ENCODE assay signal across 1 cellular context in the genomic region with DNA sequence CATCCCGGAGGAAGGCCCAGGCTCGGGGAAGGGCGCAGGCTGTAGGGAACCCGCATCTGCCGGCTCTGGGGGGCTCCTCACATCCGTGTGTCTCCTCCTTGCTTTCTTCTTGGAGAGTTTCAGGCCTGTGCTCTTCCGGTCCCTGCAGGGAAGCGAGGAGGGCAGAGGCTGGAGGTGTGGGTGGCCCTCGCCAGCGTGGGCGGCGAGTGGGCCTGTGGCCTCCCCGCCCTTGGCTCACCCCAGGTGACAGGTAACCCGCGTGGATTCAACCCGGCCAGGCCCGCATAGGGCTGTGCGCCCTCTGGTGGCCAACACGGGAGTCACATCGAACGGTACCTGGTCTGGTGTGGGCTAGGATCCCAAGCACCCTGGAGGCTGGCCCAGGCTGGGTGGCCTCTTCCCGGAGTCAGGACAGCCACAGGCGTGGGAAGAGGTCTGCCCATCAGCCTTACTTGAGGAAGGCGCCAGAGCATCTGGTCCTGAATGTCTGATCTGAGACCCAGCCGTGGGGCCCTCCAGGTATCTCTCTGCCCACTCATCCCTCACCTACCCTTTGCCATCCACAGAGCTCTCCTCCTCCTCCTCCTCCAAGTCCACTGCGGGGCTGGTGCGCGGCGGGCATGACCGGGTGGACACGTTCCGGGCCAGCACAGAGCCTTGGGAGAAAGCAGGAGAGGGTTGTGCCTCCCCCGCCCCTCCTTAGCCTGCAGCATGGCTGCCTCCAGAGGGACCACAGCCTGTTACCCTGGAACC.
TF ChIP-seq lines count a peak whose summit lies in the region.

No MANE protein-coding gene starts in this region.

TF ChIP-seq in HepG2, 621 proteins besides CTCF, POLR2A, EP300 and RAD21 (continues in another document):
- TF ChIP-seq GABPB1 (CRISPR knock-in tag; IDR thresholded peaks at IDR 0.05) (peak; percentile 33; the same call in 1 of the 2 replicates), HOXA3 (CRISPR knock-in tag; IDR thresholded peaks at IDR 0.05) (0 out of 2 replicates have a peak, but pooled peaks have one; percentile 6), FOSL2 (CRISPR knock-in tag; IDR thresholded peaks at IDR 0.05) (peak; percentile 20; the same call in 1 of the 2 replicates), MYC (CRISPR knock-in tag; IDR thresholded peaks at IDR 0.05; ENCODE audit: borderline replicate concordance) (0 out of 2 replicates have a peak, but pooled peaks have one; percentile 45), KLF16 (CRISPR knock-in tag; IDR thresholded peaks at IDR 0.05) (0 out of 4 replicates have a peak, but pooled peaks of 1 of the 2 experiments have one; percentile 26), SMAD1 (CRISPR knock-in tag; IDR thresholded peaks at IDR 0.05; ENCODE audit: borderline replicate concordance, low read depth) (no peak; the same call in 1 of the 2 replicates), ZFX (CRISPR knock-in tag; IDR thresholded peaks at IDR 0.05; ENCODE audit: low read depth) (peak; percentile 23; the same call in 1 of the 2 replicates), AGO2 (optimal IDR thresholded peaks at IDR 0.05; ENCODE audit: low read depth, low read length) (peak; percentile 28), SP4 (CRISPR knock-in tag; IDR thresholded peaks at IDR 0.05) (peak; percentile 48; the same call in 1 of the 2 replicates), RXRA (CRISPR knock-in tag; IDR thresholded peaks at IDR 0.05) (peak; percentile 53; the same call in 1 of the 2 replicates), ZFY (CRISPR knock-in tag; IDR thresholded peaks at IDR 0.05) (peak; percentile 29; the same call in 1 of the 2 replicates), RARG (CRISPR knock-in tag; IDR thresholded peaks at IDR 0.05; ENCODE audit: low read depth) (no peak), ZNF839 (CRISPR knock-in tag; IDR thresholded peaks at IDR 0.05; ENCODE audit: borderline replicate concordance) (0 out of 2 replicates have a peak, but pooled peaks have one; percentile 62), NBN (conservative IDR thresholded peaks at IDR 0.05) (no peak), CHD4 (IDR thresholded peaks at IDR 0.05; ENCODE audit: borderline replicate concordance, low read length) (no peak), STAG1 (CRISPR knock-in tag; IDR thresholded peaks at IDR 0.05) (peak; percentile 65), XRCC5 (optimal IDR thresholded peaks at IDR 0.05; ENCODE audit: low read length) (peak; percentile 78), ZNF274 (CRISPR knock-in tag; IDR thresholded peaks at IDR 0.05) (0 out of 2 replicates have a peak, but pooled peaks have one; percentile 30), SMC3 (IDR thresholded peaks at IDR 0.05; ENCODE audit: low read length) (peak; percentile 15; the same call in 1 of the 2 replicates)
- TF ChIP-seq, protein P1, sequence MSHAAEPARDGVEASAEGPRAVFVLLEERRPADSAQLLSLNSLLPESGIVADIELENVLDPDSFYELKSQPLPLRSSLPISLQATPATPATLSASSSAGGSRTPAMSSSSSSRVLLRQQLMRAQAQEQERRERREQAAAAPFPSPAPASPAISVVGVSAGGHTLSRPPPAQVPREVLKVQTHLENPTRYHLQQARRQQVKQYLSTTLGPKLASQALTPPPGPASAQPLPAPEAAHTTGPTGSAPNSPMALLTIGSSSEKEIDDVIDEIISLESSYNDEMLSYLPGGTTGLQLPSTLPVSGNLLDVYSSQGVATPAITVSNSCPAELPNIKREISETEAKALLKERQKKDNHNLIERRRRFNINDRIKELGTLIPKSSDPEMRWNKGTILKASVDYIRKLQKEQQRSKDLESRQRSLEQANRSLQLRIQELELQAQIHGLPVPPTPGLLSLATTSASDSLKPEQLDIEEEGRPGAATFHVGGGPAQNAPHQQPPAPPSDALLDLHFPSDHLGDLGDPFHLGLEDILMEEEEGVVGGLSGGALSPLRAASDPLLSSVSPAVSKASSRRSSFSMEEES (CRISPR knock-in tag; IDR thresholded peaks at IDR 0.05) = no peak
- TF ChIP-seq, protein P2, sequence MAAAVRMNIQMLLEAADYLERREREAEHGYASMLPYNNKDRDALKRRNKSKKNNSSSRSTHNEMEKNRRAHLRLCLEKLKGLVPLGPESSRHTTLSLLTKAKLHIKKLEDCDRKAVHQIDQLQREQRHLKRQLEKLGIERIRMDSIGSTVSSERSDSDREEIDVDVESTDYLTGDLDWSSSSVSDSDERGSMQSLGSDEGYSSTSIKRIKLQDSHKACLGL (CRISPR knock-in tag; IDR thresholded peaks at IDR 0.05) = 0 out of 2 replicates have a peak, but pooled peaks have one; percentile 60
- TF ChIP-seq, protein P3, sequence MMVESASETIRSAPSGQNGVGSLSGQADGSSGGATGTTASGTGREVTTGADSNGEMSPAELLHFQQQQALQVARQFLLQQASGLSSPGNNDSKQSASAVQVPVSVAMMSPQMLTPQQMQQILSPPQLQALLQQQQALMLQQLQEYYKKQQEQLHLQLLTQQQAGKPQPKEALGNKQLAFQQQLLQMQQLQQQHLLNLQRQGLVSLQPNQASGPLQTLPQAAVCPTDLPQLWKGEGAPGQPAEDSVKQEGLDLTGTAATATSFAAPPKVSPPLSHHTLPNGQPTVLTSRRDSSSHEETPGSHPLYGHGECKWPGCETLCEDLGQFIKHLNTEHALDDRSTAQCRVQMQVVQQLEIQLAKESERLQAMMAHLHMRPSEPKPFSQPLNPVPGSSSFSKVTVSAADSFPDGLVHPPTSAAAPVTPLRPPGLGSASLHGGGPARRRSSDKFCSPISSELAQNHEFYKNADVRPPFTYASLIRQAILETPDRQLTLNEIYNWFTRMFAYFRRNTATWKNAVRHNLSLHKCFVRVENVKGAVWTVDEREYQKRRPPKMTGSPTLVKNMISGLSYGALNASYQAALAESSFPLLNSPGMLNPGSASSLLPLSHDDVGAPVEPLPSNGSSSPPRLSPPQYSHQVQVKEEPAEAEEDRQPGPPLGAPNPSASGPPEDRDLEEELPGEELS (CRISPR knock-in tag; IDR thresholded peaks at IDR 0.05) = no peak
- TF ChIP-seq, protein P4, sequence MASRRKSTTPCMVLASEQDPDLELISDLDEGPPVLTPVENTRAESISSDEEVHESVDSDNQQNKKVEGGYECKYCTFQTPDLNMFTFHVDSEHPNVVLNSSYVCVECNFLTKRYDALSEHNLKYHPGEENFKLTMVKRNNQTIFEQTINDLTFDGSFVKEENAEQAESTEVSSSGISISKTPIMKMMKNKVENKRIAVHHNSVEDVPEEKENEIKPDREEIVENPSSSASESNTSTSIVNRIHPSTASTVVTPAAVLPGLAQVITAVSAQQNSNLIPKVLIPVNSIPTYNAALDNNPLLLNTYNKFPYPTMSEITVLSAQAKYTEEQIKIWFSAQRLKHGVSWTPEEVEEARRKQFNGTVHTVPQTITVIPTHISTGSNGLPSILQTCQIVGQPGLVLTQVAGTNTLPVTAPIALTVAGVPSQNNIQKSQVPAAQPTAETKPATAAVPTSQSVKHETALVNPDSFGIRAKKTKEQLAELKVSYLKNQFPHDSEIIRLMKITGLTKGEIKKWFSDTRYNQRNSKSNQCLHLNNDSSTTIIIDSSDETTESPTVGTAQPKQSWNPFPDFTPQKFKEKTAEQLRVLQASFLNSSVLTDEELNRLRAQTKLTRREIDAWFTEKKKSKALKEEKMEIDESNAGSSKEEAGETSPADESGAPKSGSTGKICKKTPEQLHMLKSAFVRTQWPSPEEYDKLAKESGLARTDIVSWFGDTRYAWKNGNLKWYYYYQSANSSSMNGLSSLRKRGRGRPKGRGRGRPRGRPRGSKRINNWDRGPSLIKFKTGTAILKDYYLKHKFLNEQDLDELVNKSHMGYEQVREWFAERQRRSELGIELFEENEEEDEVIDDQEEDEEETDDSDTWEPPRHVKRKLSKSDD (CRISPR knock-in tag; IDR thresholded peaks at IDR 0.05; ENCODE audit: low read depth) = no peak
- TF ChIP-seq, protein P5, sequence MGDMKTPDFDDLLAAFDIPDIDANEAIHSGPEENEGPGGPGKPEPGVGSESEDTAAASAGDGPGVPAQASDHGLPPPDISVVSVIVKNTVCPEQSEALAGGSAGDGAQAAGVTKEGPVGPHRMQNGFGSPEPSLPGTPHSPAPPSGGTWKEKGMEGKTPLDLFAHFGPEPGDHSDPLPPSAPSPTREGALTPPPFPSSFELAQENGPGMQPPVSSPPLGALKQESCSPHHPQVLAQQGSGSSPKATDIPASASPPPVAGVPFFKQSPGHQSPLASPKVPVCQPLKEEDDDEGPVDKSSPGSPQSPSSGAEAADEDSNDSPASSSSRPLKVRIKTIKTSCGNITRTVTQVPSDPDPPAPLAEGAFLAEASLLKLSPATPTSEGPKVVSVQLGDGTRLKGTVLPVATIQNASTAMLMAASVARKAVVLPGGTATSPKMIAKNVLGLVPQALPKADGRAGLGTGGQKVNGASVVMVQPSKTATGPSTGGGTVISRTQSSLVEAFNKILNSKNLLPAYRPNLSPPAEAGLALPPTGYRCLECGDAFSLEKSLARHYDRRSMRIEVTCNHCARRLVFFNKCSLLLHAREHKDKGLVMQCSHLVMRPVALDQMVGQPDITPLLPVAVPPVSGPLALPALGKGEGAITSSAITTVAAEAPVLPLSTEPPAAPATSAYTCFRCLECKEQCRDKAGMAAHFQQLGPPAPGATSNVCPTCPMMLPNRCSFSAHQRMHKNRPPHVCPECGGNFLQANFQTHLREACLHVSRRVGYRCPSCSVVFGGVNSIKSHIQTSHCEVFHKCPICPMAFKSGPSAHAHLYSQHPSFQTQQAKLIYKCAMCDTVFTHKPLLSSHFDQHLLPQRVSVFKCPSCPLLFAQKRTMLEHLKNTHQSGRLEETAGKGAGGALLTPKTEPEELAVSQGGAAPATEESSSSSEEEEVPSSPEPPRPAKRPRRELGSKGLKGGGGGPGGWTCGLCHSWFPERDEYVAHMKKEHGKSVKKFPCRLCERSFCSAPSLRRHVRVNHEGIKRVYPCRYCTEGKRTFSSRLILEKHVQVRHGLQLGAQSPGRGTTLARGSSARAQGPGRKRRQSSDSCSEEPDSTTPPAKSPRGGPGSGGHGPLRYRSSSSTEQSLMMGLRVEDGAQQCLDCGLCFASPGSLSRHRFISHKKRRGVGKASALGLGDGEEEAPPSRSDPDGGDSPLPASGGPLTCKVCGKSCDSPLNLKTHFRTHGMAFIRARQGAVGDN (CRISPR knock-in tag; IDR thresholded peaks at IDR 0.05) = peak; percentile 58
- TF ChIP-seq, protein P6, sequence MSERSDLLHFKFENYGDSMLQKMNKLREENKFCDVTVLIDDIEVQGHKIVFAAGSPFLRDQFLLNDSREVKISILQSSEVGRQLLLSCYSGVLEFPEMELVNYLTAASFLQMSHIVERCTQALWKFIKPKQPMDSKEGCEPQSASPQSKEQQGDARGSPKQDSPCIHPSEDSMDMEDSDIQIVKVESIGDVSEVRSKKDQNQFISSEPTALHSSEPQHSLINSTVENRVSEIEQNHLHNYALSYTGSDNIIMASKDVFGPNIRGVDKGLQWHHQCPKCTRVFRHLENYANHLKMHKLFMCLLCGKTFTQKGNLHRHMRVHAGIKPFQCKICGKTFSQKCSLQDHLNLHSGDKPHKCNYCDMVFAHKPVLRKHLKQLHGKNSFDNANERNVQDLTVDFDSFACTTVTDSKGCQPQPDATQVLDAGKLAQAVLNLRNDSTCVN (CRISPR knock-in tag; IDR thresholded peaks at IDR 0.05; ENCODE audit: borderline replicate concordance) = 0 out of 2 replicates have a peak, but pooled peaks have one; percentile 31
- TF ChIP-seq, protein P7, sequence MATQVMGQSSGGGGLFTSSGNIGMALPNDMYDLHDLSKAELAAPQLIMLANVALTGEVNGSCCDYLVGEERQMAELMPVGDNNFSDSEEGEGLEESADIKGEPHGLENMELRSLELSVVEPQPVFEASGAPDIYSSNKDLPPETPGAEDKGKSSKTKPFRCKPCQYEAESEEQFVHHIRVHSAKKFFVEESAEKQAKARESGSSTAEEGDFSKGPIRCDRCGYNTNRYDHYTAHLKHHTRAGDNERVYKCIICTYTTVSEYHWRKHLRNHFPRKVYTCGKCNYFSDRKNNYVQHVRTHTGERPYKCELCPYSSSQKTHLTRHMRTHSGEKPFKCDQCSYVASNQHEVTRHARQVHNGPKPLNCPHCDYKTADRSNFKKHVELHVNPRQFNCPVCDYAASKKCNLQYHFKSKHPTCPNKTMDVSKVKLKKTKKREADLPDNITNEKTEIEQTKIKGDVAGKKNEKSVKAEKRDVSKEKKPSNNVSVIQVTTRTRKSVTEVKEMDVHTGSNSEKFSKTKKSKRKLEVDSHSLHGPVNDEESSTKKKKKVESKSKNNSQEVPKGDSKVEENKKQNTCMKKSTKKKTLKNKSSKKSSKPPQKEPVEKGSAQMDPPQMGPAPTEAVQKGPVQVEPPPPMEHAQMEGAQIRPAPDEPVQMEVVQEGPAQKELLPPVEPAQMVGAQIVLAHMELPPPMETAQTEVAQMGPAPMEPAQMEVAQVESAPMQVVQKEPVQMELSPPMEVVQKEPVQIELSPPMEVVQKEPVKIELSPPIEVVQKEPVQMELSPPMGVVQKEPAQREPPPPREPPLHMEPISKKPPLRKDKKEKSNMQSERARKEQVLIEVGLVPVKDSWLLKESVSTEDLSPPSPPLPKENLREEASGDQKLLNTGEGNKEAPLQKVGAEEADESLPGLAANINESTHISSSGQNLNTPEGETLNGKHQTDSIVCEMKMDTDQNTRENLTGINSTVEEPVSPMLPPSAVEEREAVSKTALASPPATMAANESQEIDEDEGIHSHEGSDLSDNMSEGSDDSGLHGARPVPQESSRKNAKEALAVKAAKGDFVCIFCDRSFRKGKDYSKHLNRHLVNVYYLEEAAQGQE (IDR thresholded peaks at IDR 0.05; ENCODE audit: borderline replicate concordance in 1 of 2, low read depth in 1 of 2, low read length in 2 of 2) = no peak
- TF ChIP-seq, protein P8, sequence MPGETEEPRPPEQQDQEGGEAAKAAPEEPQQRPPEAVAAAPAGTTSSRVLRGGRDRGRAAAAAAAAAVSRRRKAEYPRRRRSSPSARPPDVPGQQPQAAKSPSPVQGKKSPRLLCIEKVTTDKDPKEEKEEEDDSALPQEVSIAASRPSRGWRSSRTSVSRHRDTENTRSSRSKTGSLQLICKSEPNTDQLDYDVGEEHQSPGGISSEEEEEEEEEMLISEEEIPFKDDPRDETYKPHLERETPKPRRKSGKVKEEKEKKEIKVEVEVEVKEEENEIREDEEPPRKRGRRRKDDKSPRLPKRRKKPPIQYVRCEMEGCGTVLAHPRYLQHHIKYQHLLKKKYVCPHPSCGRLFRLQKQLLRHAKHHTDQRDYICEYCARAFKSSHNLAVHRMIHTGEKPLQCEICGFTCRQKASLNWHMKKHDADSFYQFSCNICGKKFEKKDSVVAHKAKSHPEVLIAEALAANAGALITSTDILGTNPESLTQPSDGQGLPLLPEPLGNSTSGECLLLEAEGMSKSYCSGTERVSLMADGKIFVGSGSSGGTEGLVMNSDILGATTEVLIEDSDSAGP (CRISPR knock-in tag; IDR thresholded peaks at IDR 0.05; ENCODE audit: borderline replicate concordance) = peak; percentile 53; the same call in 1 of the 2 replicates
- TF ChIP-seq, protein P9, sequence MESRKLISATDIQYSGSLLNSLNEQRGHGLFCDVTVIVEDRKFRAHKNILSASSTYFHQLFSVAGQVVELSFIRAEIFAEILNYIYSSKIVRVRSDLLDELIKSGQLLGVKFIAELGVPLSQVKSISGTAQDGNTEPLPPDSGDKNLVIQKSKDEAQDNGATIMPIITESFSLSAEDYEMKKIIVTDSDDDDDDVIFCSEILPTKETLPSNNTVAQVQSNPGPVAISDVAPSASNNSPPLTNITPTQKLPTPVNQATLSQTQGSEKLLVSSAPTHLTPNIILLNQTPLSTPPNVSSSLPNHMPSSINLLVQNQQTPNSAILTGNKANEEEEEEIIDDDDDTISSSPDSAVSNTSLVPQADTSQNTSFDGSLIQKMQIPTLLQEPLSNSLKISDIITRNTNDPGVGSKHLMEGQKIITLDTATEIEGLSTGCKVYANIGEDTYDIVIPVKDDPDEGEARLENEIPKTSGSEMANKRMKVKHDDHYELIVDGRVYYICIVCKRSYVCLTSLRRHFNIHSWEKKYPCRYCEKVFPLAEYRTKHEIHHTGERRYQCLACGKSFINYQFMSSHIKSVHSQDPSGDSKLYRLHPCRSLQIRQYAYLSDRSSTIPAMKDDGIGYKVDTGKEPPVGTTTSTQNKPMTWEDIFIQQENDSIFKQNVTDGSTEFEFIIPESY (CRISPR knock-in tag; IDR thresholded peaks at IDR 0.05) = no peak
